10 cellular contexts compared by ENCODE assay signal in the genomic region with DNA sequence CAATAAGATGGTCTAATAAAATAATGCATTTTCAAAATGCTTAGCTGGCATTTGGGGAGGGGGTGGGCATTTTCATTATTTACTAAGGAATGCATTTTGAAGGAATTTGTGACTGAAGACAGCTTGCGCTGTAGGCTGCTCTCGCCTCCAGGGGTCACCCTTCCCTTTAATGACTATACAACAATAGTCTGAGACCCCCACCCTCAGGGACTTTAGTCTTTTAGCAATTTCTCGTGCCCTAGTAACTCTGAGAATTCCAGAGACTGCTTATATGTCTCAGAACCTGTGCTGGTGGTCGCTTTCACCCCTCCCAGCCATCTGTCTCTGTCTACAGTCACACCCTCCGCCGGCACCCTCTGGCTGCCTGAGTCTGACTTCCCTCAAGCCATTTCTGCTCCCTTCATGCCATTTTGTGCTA.
A peak's percentile ranks its signal among the peaks of the same experiment; 100 is the strongest.
DNase-seq lines count a peak whose midpoint lies in the region; ATAC-seq and TF ChIP-seq lines count a peak whose summit lies in the region.
"Had no signal": no experiment of that assay in that cellular context is flagged by ENCODE, and none has a peak within 500 bp of the region (broad histone marks: within the 10 kb centered on the region; RNA-seq: fewer than 3 reads in every experiment).

No MANE protein-coding gene starts in this region.

- peak; percentile 9 for DNase-seq in DND-41
- DNase-seq in WTC11 (ENCODE audit: low spot score) = peak; percentile 65
- DNase-seq in right lobe of liver = no peak
- DNase-seq in CD4-positive, alpha-beta T cell = no peak
- DNase-seq in SIG-M5 (lab: John Stamatoyannopoulos, UW) = no peak
- DNase-seq: NCI-H2029 had no signal

- H3K36me3 ChIP-seq in DND-41 (ENCODE audit: insufficient read depth, low read length) (no peaks in the 10 kb centered on the region), right lobe of liver (no peaks in the 10 kb centered on the region)

- CTCF ChIA-PET in WTC11 (lab: Charles Lee) = interaction anchor here (0.6 to 2.6 kb wide), 24 partner anchors 9 to 1984 kb away, joined by 3 to 15 read pairs (median 3); no protein-coding TSS in a partner anchor
- CTCF ChIA-PET in CD4-positive, alpha-beta T cell (lab: Charles Lee) = no interaction called here

- TF ChIP-seq POLR2A in right lobe of liver (IDR thresholded peaks at IDR 0.05) = no peak

- peaks cover 5% of the 10 kb centered on the region; the same call in 1 of the 2 replicates for H3K9me3 Mint-ChIP-seq in WTC11
- no peaks in the 10 kb centered on the region for H3K9me3 Mint-ChIP-seq in CD4-positive, alpha-beta T cell
- H3K9me3 Mint-ChIP-seq in activated T-helper 17 cell treated with anti-CD3 and anti-CD28 coated beads, Interleukin-2, amount 50 U/mL, for 72 hours = peaks cover 7% of the 10 kb centered on the region

- ATAC-seq in DND-41 (ENCODE audit: insufficient read depth, low read depth) (peak; percentile 50; the same call in 1 of the 3 replicates), HG03103 (IDR thresholded peaks at IDR 0.05; ENCODE audit: low read depth, unreplicated experiment) (peak; percentile 38), WTC11 (peak; percentile 85), right lobe of liver (no peak), HG03521 (IDR thresholded peaks at IDR 0.05; ENCODE audit: unreplicated experiment) (no peak)
- ATAC-seq in CD4-positive, alpha-beta T cell (ENCODE audit: poor library complexity) = no peak
- no peak for ATAC-seq in activated T-helper 17 cell treated with anti-CD3 and anti-CD28 coated beads, Interleukin-2, amount 50 U/mL, for 72 hours (replicated peaks)
- ATAC-seq: stimulated activated effector memory CD8-positive, alpha-beta T cell treated with anti-CD3 and anti-CD28 coated beads, Interleukin-12 subunit alpha, Interleukin-12 subunit beta, amount 100 ng/mL, for 72 hours had no signal

- H4K20me1 ChIP-seq in DND-41 (ENCODE audit: insufficient read depth, low read length) = no peaks in the 10 kb centered on the region

- TF ChIP-seq CTCF in DND-41 (IDR thresholded peaks at IDR 0.05; ENCODE audit: borderline replicate concordance, extremely low read depth, low read length, poor library complexity, severe bottlenecking) (peak; percentile 58), WTC11 (IDR thresholded peaks at IDR 0.05) (peak; percentile 60), right lobe of liver (IDR thresholded peaks at IDR 0.05) (peak in 3 of 4 donors; percentile 19 to 30 (median 24))
- TF ChIP-seq CTCF in CD4-positive, alpha-beta T cell (IDR thresholded peaks at IDR 0.05) = no peak

- no peak overlapping the region for H3K4me2 ChIP-seq in DND-41 (ENCODE audit: insufficient read depth, low read length)

- no peaks in the 10 kb centered on the region for H3K36me3 Mint-ChIP-seq in WTC11
- H3K36me3 Mint-ChIP-seq in CD4-positive, alpha-beta T cell (ENCODE audit: low read depth) = no peaks in the 10 kb centered on the region
- H3K36me3 Mint-ChIP-seq in activated T-helper 17 cell treated with anti-CD3 and anti-CD28 coated beads, Interleukin-2, amount 50 U/mL, for 72 hours (ENCODE audit: low read depth) = no peaks in the 10 kb centered on the region
- H3K36me3 Mint-ChIP-seq: stimulated activated effector memory CD8-positive, alpha-beta T cell treated with anti-CD3 and anti-CD28 coated beads, Interleukin-12 subunit alpha, Interleukin-12 subunit beta, amount 100 ng/mL, for 72 hours had no signal

- H3K27ac ChIP-seq in DND-41 (ENCODE audit: low read length) (no peak overlapping the region), right lobe of liver (no peak overlapping the region)
- no peak overlapping the region for H3K27ac ChIP-seq in CD4-positive, alpha-beta T cell (ENCODE audit: low read depth, low read length)

- POLR2A ChIA-PET in WTC11 (lab: Charles Lee) = no interaction called here
- POLR2A ChIA-PET in CD4-positive, alpha-beta T cell (lab: Charles Lee) = no interaction called here

- no peak overlapping the region for H2AFZ ChIP-seq in DND-41 (ENCODE audit: low read depth, low read length)

- peaks cover 41% of the 10 kb centered on the region for H3K4me1 Mint-ChIP-seq in WTC11
- no peaks in the 10 kb centered on the region for H3K4me1 Mint-ChIP-seq in CD4-positive, alpha-beta T cell (ENCODE audit: low read depth)
- H3K4me1 Mint-ChIP-seq in activated T-helper 17 cell treated with anti-CD3 and anti-CD28 coated beads, Interleukin-2, amount 50 U/mL, for 72 hours = no peaks in the 10 kb centered on the region
- H3K4me1 Mint-ChIP-seq: stimulated activated effector memory CD8-positive, alpha-beta T cell treated with anti-CD3 and anti-CD28 coated beads, Interleukin-12 subunit alpha, Interleukin-12 subunit beta, amount 100 ng/mL, for 72 hours had no signal

- intact Hi-C loops in right lobe of liver (cut with DNase I) = no loop called here
- intact Hi-C loops in CD4-positive, alpha-beta T cell (cut with DNase I, micrococcal nuclease) = no loop called here

- H3K27me3 Mint-ChIP-seq in WTC11 (ENCODE audit: low read depth) = no peaks in the 10 kb centered on the region
- no peaks in the 10 kb centered on the region for H3K27me3 Mint-ChIP-seq in CD4-positive, alpha-beta T cell
- no peaks in the 10 kb centered on the region for H3K27me3 Mint-ChIP-seq in activated T-helper 17 cell treated with anti-CD3 and anti-CD28 coated beads, Interleukin-2, amount 50 U/mL, for 72 hours

- H3K4me3 ChIP-seq in DND-41 (ENCODE audit: low read depth in 1 of 2, low read length in 2 of 2) (no peak overlapping the region), right lobe of liver (no peak overlapping the region)

- H3K4me3 Mint-ChIP-seq in WTC11 = no peak overlapping the region
- H3K4me3 Mint-ChIP-seq in CD4-positive, alpha-beta T cell = no peak overlapping the region
- H3K4me3 Mint-ChIP-seq in activated T-helper 17 cell treated with anti-CD3 and anti-CD28 coated beads, Interleukin-2, amount 50 U/mL, for 72 hours = no peak overlapping the region
- H3K4me3 Mint-ChIP-seq: stimulated activated effector memory CD8-positive, alpha-beta T cell treated with anti-CD3 and anti-CD28 coated beads, Interleukin-12 subunit alpha, Interleukin-12 subunit beta, amount 100 ng/mL, for 72 hours had no signal

- H3K79me2 ChIP-seq in DND-41 (ENCODE audit: insufficient read depth, low read length) = no peaks in the 10 kb centered on the region

- H3K27me3 ChIP-seq in DND-41 (ENCODE audit: insufficient read depth, low read length, poor library complexity) (no peaks in the 10 kb centered on the region), right lobe of liver (no peaks in the 10 kb centered on the region)
- H3K27me3 ChIP-seq in CD4-positive, alpha-beta T cell (ENCODE audit: control insufficient read depth, insufficient read depth, low read length) = no peaks in the 10 kb centered on the region

- no peaks in the 10 kb centered on the region for H3K9me3 ChIP-seq in DND-41 (ENCODE audit: insufficient read depth, low read length, severe bottlenecking)
- H3K9me3 ChIP-seq in right lobe of liver = no peaks in the 10 kb centered on the region
- H3K9me3 ChIP-seq in CD4-positive, alpha-beta T cell (ENCODE audit: control insufficient read depth, low read length) = no peaks in the 10 kb centered on the region

- no peaks in the 10 kb centered on the region for H3K4me1 ChIP-seq in DND-41 (ENCODE audit: insufficient read depth, low read length)
- peaks cover 0 to 11% (median 4%) of the 10 kb centered on the region in 4 donors for H3K4me1 ChIP-seq in right lobe of liver

- no peak overlapping the region for H3K9ac ChIP-seq in DND-41 (ENCODE audit: low read depth, low read length)

- 54% methylated on average over 5 of the region's 6 CpGs for WGBS in right lobe of liver (ENCODE audit: insufficient coverage, low coverage, low lambda C conversion rate, missing lambda C conversion rate)

- H3K27ac Mint-ChIP-seq in WTC11 = no peak overlapping the region
- no peak overlapping the region for H3K27ac Mint-ChIP-seq in CD4-positive, alpha-beta T cell
- H3K27ac Mint-ChIP-seq in activated T-helper 17 cell treated with anti-CD3 and anti-CD28 coated beads, Interleukin-2, amount 50 U/mL, for 72 hours = no peak overlapping the region
- H3K27ac Mint-ChIP-seq: stimulated activated effector memory CD8-positive, alpha-beta T cell treated with anti-CD3 and anti-CD28 coated beads, Interleukin-12 subunit alpha, Interleukin-12 subunit beta, amount 100 ng/mL, for 72 hours had no signal

TF ChIP-seq in WTC11, 78 proteins besides CTCF, POLR2A, EP300 and RAD21 (continues in another document):
- TF ChIP-seq SOX15 (CRISPR knock-in tag; IDR thresholded peaks at IDR 0.05) (no peak), ZBTB43 (CRISPR knock-in tag; IDR thresholded peaks at IDR 0.05) (no peak), FOXP1 (CRISPR knock-in tag; IDR thresholded peaks at IDR 0.05; ENCODE audit: borderline replicate concordance) (no peak), KAT7 (CRISPR knock-in tag; IDR thresholded peaks at IDR 0.05; ENCODE audit: borderline replicate concordance) (no peak), SMAD3 (CRISPR knock-in tag; IDR thresholded peaks at IDR 0.05; ENCODE audit: borderline replicate concordance) (no peak), EMX1 (CRISPR knock-in tag; IDR thresholded peaks at IDR 0.05) (no peak)

Comparison
In these comparisons a context has a peak if more than half of its experiments do, and no peak if none do; other contexts are left out.
1. ATAC-seq: peak in DND-41 (single experiment), HG03103 (single experiment) and WTC11 (single experiment); none in right lobe of liver (0 of 4), HG03521 (single experiment), CD4-positive, alpha-beta T cell (single experiment) and activated T-helper 17 cell treated with anti-CD3 and anti-CD28 coated beads, Interleukin-2, amount 50 U/mL, for 72 hours (single experiment).
2. DNase-seq: peak in DND-41 (single experiment) and WTC11 (single experiment); none in right lobe of liver (0 of 3), CD4-positive, alpha-beta T cell (0 of 10) and SIG-M5 (single experiment).